ENCODE assay signal across 19 cellular contexts in genomic region chr13:110264685-110265275, GRCh38. TPM values are rescaled to one million over a fixed set of nuclear protein-coding genes. Genes with fewer than 3 reads are reported as not detected.
DNase-seq lines count a peak whose midpoint lies in the region; ATAC-seq, FAIRE-seq and TF ChIP-seq lines count a peak whose summit lies in the region.
"Had no signal": no experiment of that assay in that cellular context is flagged by ENCODE, and none has a peak within 500 bp of the region (broad histone marks: within the 10 kb centered on the region; RNA-seq: fewer than 3 reads in every experiment).

No MANE protein-coding gene starts in this region.

- peaks cover 46% of the 10 kb centered on the region for H3K79me2 ChIP-seq in endothelial cell of umbilical vein (ENCODE audit: control insufficient read depth, insufficient read depth, low read length)

- H3K4me3 Mint-ChIP-seq in neural crest cell (no peak overlapping the region), mesothelial cell of epicardium (no peak overlapping the region)
- H3K4me3 Mint-ChIP-seq: activated naive CD8-positive, alpha-beta T cell treated with anti-CD3 and anti-CD28 coated beads, Interleukin-2, amount 50 U/mL, for 24 hours; naive thymus-derived CD4-positive, alpha-beta T cell had no signal

- ATAC-seq in HG03565 (IDR thresholded peaks at IDR 0.05; ENCODE audit: unreplicated experiment) (no peak), HG03135 (IDR thresholded peaks at IDR 0.05; ENCODE audit: unreplicated experiment) (no peak)
- ATAC-seq: activated CD4-positive, CD25-positive, alpha-beta regulatory T cell treated with anti-CD3 and anti-CD28 coated beads, Interleukin-2, amount 50 U/mL, for 24 hours; activated naive CD8-positive, alpha-beta T cell treated with anti-CD3 and anti-CD28 coated beads, Interleukin-2, amount 50 U/mL, for 24 hours; naive thymus-derived CD4-positive, alpha-beta T cell had no signal

- H3K4me1 ChIP-seq in SJCRH30: peaks cover 30% of the 10 kb centered on the region
- H3K4me1 ChIP-seq in endothelial cell of umbilical vein (ENCODE audit: control insufficient read depth, extremely low read depth, insufficient read depth, low read length): peaks cover 76% of the 10 kb centered on the region
- peaks cover 19 to 93% (median 85%) of the 10 kb centered on the region in 5 donors for H3K4me1 ChIP-seq in subcutaneous abdominal adipose tissue (ENCODE audit: control insufficient read depth in 5 of 5, insufficient read depth in 5 of 5, low read length in 5 of 5)

- peak overlapping the region; percentile 32 for H3K27ac Mint-ChIP-seq in neural crest cell (ENCODE audit: unreplicated experiment)
- no peak overlapping the region for H3K27ac Mint-ChIP-seq in mesothelial cell of epicardium
- H3K27ac Mint-ChIP-seq: activated naive CD8-positive, alpha-beta T cell treated with anti-CD3 and anti-CD28 coated beads, Interleukin-2, amount 50 U/mL, for 24 hours; activated T-helper 2 cell treated with anti-CD3 and anti-CD28 coated beads, Interferon-gamma antibody, Interleukin-2, Interleukin-4, amounts not matched to agents 10 μg/mL and 5 μg/mL and 100 μg/mL, durations not matched to agents 14 hours and 24 hours and 36 hours; naive thymus-derived CD4-positive, alpha-beta T cell had no signal

- H3K9me3 ChIP-seq in SJCRH30 (replicated peaks) (no peaks in the 10 kb centered on the region), endothelial cell of umbilical vein (replicated peaks; ENCODE audit: control insufficient read depth, insufficient read depth, low read length) (no peaks in the 10 kb centered on the region), subcutaneous abdominal adipose tissue (ENCODE audit: control insufficient read depth in 5 of 5, low read length in 5 of 5) (no peaks in the 10 kb centered on the region)

- no peak for DNase-seq in SJCRH30
- DNase-seq in endothelial cell of umbilical vein (ENCODE audit: low read depth, low spot score): no peak
- DNase-seq in neural crest cell (ENCODE audit: low read depth, low spot score): no peak
- no peak for DNase-seq in mesothelial cell of epicardium (ENCODE audit: low spot score in 2 of 2, unreplicated experiment in 2 of 2)
- no peak for DNase-seq in activated CD4-positive, CD25-positive, alpha-beta regulatory T cell (lab: John Stamatoyannopoulos, UW)
- DNase-seq: activated naive CD8-positive, alpha-beta T cell treated with anti-CD3 and anti-CD28 coated beads, Interleukin-2, amount 50 U/mL, for 24 hours; caudate nucleus; COR-L47; effector CD4-positive, alpha-beta T cell; naive thymus-derived CD4-positive, alpha-beta T cell; NCI-H2029 treated with DMSO at 0.1 percent for 48 hours; NCI-H524; SIG-M5; T-helper 2 cell had no signal

- H3K9me1 ChIP-seq in endothelial cell of umbilical vein (replicated peaks; ENCODE audit: control insufficient read depth, extremely low read depth, insufficient read depth, low read length): no peaks in the 10 kb centered on the region

- H3K36me3 ChIP-seq in SJCRH30 (peaks cover 4% of the 10 kb centered on the region; the same call in 1 of the 2 replicates), endothelial cell of umbilical vein (ENCODE audit: control insufficient read depth in 2 of 2, extremely low read depth in 1 of 2, insufficient read depth in 2 of 2, low read length in 2 of 2) (peaks cover 0 to 4% of the 10 kb centered on the region in 2 experiments), subcutaneous abdominal adipose tissue (ENCODE audit: control insufficient read depth in 5 of 5, insufficient read depth in 5 of 5, low read length in 5 of 5) (peaks cover 0 to 19% (median 8%) of the 10 kb centered on the region in 5 donors)

- H3K9me3 Mint-ChIP-seq in neural crest cell (no peaks in the 10 kb centered on the region), mesothelial cell of epicardium (no peaks in the 10 kb centered on the region)
- H3K9me3 Mint-ChIP-seq: activated naive CD8-positive, alpha-beta T cell treated with anti-CD3 and anti-CD28 coated beads, Interleukin-2, amount 50 U/mL, for 24 hours; activated T-helper 2 cell treated with anti-CD3 and anti-CD28 coated beads, Interferon-gamma antibody, Interleukin-2, Interleukin-4, amounts not matched to agents 10 μg/mL and 5 μg/mL and 100 μg/mL, durations not matched to agents 14 hours and 24 hours and 36 hours had no signal

- H3K4me1 Mint-ChIP-seq in neural crest cell (peaks cover 57% of the 10 kb centered on the region), mesothelial cell of epicardium (peaks cover 39% of the 10 kb centered on the region)
- H3K4me1 Mint-ChIP-seq: activated naive CD8-positive, alpha-beta T cell treated with anti-CD3 and anti-CD28 coated beads, Interleukin-2, amount 50 U/mL, for 24 hours; naive thymus-derived CD4-positive, alpha-beta T cell had no signal

- intact Hi-C loops in endothelial cell of umbilical vein (cut with micrococcal nuclease): no loop called here

- TF ChIP-seq CTCF in endothelial cell of umbilical vein (IDR thresholded peaks at IDR 0.05; ENCODE audit: extremely low read depth in 1 of 2, insufficient read depth in 1 of 2, low read depth in 1 of 2, low read length in 2 of 2) (no peak), neural crest cell (conservative IDR thresholded peaks at IDR 0.05) (no peak), mesothelial cell of epicardium (IDR thresholded peaks at IDR 0.05; ENCODE audit: unreplicated experiment) (no peak)

- no peaks in the 10 kb centered on the region for H3K36me3 Mint-ChIP-seq in neural crest cell (ENCODE audit: low read depth)
- no peaks in the 10 kb centered on the region for H3K36me3 Mint-ChIP-seq in mesothelial cell of epicardium

- dilution Hi-C loops in endothelial cell of umbilical vein (cut with MboI; ENCODE audit: extremely low pct_ligation_motif_present, low sequenced_read_pairs): no loop called here

- H4K20me1 ChIP-seq in endothelial cell of umbilical vein (replicated peaks; ENCODE audit: control insufficient read depth, extremely low read depth, insufficient read depth, low read length): no peaks in the 10 kb centered on the region

- H2AFZ ChIP-seq in endothelial cell of umbilical vein (ENCODE audit: low read depth, low read length): no peak overlapping the region

- TSS peak; percentile 15 for BruUV-seq in endothelial cell of umbilical vein (replicated peaks; lab: Mats Ljungman, UMichigan)

- peak overlapping the region; percentile 79 for H3K27ac ChIP-seq in SJCRH30
- H3K27ac ChIP-seq in endothelial cell of umbilical vein (ENCODE audit: insufficient read depth, low read depth, low read length): peak overlapping the region; percentile 58
- peak overlapping the region; percentile 78 for H3K27ac ChIP-seq in subcutaneous abdominal adipose tissue (ENCODE audit: low read depth, low read length)

- FAIRE-seq in endothelial cell of umbilical vein (lab: Jason Lieb, UNC): peak; percentile 46

- H3K27me3 Mint-ChIP-seq in neural crest cell (ENCODE audit: low read depth) (no peaks in the 10 kb centered on the region), mesothelial cell of epicardium (ENCODE audit: low read depth) (no peaks in the 10 kb centered on the region)

- H3K4me3 ChIP-seq in SJCRH30 (no peak overlapping the region), endothelial cell of umbilical vein (replicated peaks in 1 of 3; ENCODE audit: insufficient read depth in 1 of 3, low read depth in 1 of 3, low read length in 3 of 3) (no peak overlapping the region), subcutaneous abdominal adipose tissue (ENCODE audit: low read depth in 1 of 5, low read length in 5 of 5) (peak overlapping the region in 1 of 5 donors; percentile 12)

- no peaks in the 10 kb centered on the region for H3K27me3 ChIP-seq in SJCRH30
- H3K27me3 ChIP-seq in endothelial cell of umbilical vein (ENCODE audit: control insufficient read depth in 2 of 2, insufficient read depth in 2 of 2, low read length in 2 of 2): no peaks in the 10 kb centered on the region
- H3K27me3 ChIP-seq in subcutaneous abdominal adipose tissue (ENCODE audit: control insufficient read depth in 5 of 5, insufficient read depth in 4 of 5, low read length in 5 of 5): no peaks in the 10 kb centered on the region

- CTCF ChIA-PET in endothelial cell of umbilical vein (lab: Charles Lee): interaction anchor here (1.1 to 1.6 kb wide), 6 partner anchors 17 to 154 kb away, joined by 3 to 9 read pairs (median 4); no protein-coding TSS in a partner anchor

- H3K4me2 ChIP-seq in endothelial cell of umbilical vein (ENCODE audit: insufficient read depth, low read length): no peak overlapping the region

- no peak for TF ChIP-seq POLR2A in endothelial cell of umbilical vein (IDR thresholded peaks at IDR 0.05; ENCODE audit: low read depth, low read length)

- POLR2A ChIA-PET in endothelial cell of umbilical vein (lab: Charles Lee): no interaction called here

- no peak overlapping the region for H3K9ac ChIP-seq in endothelial cell of umbilical vein (replicated peaks; ENCODE audit: extremely low read depth, insufficient read depth, low read length)
- H3K9ac ChIP-seq in subcutaneous abdominal adipose tissue (ENCODE audit: low read length in 5 of 5): peak overlapping the region in 1 of 5 donors; percentile 1

RNA-seq across cellular contexts. Expression of gene COL4A1, which starts 42.2 kb away (rescaled TPM):
- 269 and 271 TPM in 2 replicates for total RNA-seq in SJCRH30 (2014; rRNA removed; shearing (Covaris generic))
- 1,119 and 1,341 TPM in 2 replicates for total RNA-seq in endothelial cell of umbilical vein
- polyA plus RNA-seq in endothelial cell of umbilical vein: 379 and 384 TPM in 2 replicates
- polyA plus RNA-seq in endothelial cell of umbilical vein (2011; cell fraction: cytosol; rRNA removed): 305 and 353 TPM in 2 replicates
- polyA plus RNA-seq in endothelial cell of umbilical vein (2011; cell fraction: nucleus; rRNA removed): 509 and 510 TPM in 2 replicates
- 493 and 639 TPM in 2 replicates for polyA plus RNA-seq in endothelial cell of umbilical vein (2012)
- polyA minus RNA-seq in endothelial cell of umbilical vein: 611 and 680 TPM in 2 replicates
- polyA minus RNA-seq in endothelial cell of umbilical vein (2011; cell fraction: cytosol; rRNA and poly(A)+ RNA removed): 2.3 TPM
- polyA minus RNA-seq in endothelial cell of umbilical vein (2011; cell fraction: nucleus; rRNA and poly(A)+ RNA removed): 490 and 493 TPM in 2 replicates
- 65.5 and 67.9 TPM in 2 replicates for total RNA-seq in neural crest cell
- 341 to 362 TPM (median 347 TPM) in 3 replicates for total RNA-seq in mesothelial cell of epicardium
- total RNA-seq: activated T-helper 2 cell treated with anti-CD3 and anti-CD28 coated beads, Interferon-gamma antibody, Interleukin-2, Interleukin-4, amounts not matched to agents 10 μg/mL and 5 μg/mL and 100 μg/mL, durations not matched to agents 14 hours and 24 hours and 36 hours had no signal
- polyA plus RNA-seq: naive thymus-derived CD4-positive, alpha-beta T cell had no signal

RNA-seq across cellular contexts. Expression of gene COL4A2, which starts 42.3 kb away (rescaled TPM):
- 251 and 258 TPM in 2 replicates for total RNA-seq in SJCRH30 (2014; rRNA removed; shearing (Covaris generic))
- total RNA-seq in endothelial cell of umbilical vein (792 and 935 TPM in 2 replicates), neural crest cell (159 and 164 TPM in 2 replicates), mesothelial cell of epicardium (432 to 469 TPM (median 449 TPM) in 3 replicates)
- polyA plus RNA-seq in endothelial cell of umbilical vein: 940 and 1,366 TPM in 2 replicates
- 563 and 570 TPM in 2 replicates for polyA plus RNA-seq in endothelial cell of umbilical vein (2011; cell fraction: cytosol; rRNA removed)
- polyA plus RNA-seq in endothelial cell of umbilical vein (2011; cell fraction: nucleus; rRNA removed): 716 and 1,073 TPM in 2 replicates
- polyA plus RNA-seq in endothelial cell of umbilical vein (2012): 398 and 736 TPM in 2 replicates
- polyA minus RNA-seq in endothelial cell of umbilical vein: 769 and 809 TPM in 2 replicates
- 4.8 TPM for polyA minus RNA-seq in endothelial cell of umbilical vein (2011; cell fraction: cytosol; rRNA and poly(A)+ RNA removed)
- polyA minus RNA-seq in endothelial cell of umbilical vein (2011; cell fraction: nucleus; rRNA and poly(A)+ RNA removed): 669 and 809 TPM in 2 replicates
- total RNA-seq: activated T-helper 2 cell treated with anti-CD3 and anti-CD28 coated beads, Interferon-gamma antibody, Interleukin-2, Interleukin-4, amounts not matched to agents 10 μg/mL and 5 μg/mL and 100 μg/mL, durations not matched to agents 14 hours and 24 hours and 36 hours had no signal
- polyA plus RNA-seq: naive thymus-derived CD4-positive, alpha-beta T cell had no signal
